In the genomic region with DNA sequence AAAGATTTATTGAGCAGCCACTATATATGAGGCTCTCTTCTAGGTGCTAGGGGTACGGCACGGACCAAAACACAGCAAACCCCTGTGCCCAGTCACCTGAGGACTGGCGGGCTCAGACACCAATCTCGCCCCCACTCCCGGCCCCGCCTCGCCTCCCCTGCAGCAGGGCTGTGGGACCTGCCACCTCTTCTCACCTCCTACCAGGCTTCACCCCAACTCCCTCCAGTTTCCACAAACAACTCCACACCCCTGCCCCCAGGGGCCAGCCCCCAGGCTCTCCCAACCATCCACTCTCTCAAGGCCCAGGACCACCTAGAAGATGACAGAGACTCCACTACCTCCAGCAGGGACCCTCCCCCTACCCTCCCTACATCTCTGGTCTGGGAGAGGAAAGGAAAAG, we compare ENCODE assay signal across 16 cellular contexts. TPM values are rescaled to one million over a fixed set of nuclear protein-coding genes. Genes with fewer than 3 reads are reported as not detected.
DNase-seq lines count a peak whose midpoint lies in the region; ATAC-seq and TF ChIP-seq lines count a peak whose summit lies in the region.
"Had no signal": no experiment of that assay in that cellular context is flagged by ENCODE, and none has a peak within 500 bp of the region (broad histone marks: within the 10 kb centered on the region; RNA-seq: fewer than 3 reads in every experiment).

No MANE protein-coding gene starts in this region.

- no peaks in the 10 kb centered on the region for H3K27me3 Mint-ChIP-seq in CD8-positive, alpha-beta memory T cell
- H3K27me3 Mint-ChIP-seq: activated CD4-positive, alpha-beta T cell treated with anti-CD3 and anti-CD28 coated beads, Interleukin-2, amount 10 ng/mL, durations not matched to agents 7 days and 5 days had no signal

- no peak overlapping the region for H3K9ac ChIP-seq in Loucy (ENCODE audit: low read depth, low read length, poor library complexity, severe bottlenecking)

- peak overlapping the region in 5 of 8 donors; percentile 64 to 85 (median 77) for H3K27ac Mint-ChIP-seq in CD8-positive, alpha-beta memory T cell
- H3K27ac Mint-ChIP-seq: activated CD4-positive, alpha-beta T cell treated with anti-CD3 and anti-CD28 coated beads, Interleukin-2, amount 10 ng/mL, durations not matched to agents 7 days and 5 days had no signal

- H3K4me1 ChIP-seq in CD8-positive, alpha-beta memory T cell (ENCODE audit: insufficient read depth, low read length) = peaks cover 47% of the 10 kb centered on the region
- peaks cover 64% of the 10 kb centered on the region for H3K4me1 ChIP-seq in Loucy (ENCODE audit: insufficient read depth, low read length, poor library complexity, severe bottlenecking)
- peaks cover 42% of the 10 kb centered on the region for H3K4me1 ChIP-seq in right cardiac atrium (ENCODE audit: control insufficient read depth, insufficient read depth, low read length)
- peaks cover 76% of the 10 kb centered on the region in 2 donors for H3K4me1 ChIP-seq in gastrocnemius medialis

- intact Hi-C loops in right cardiac atrium (cut with DNase I) (no loop called here), gastrocnemius medialis (cut with DNase I; ENCODE audit: low total_unique reads) (no loop called here), left colon (cut with DNase I, micrococcal nuclease) (no loop called here)

- TF ChIP-seq POLR2A in gastrocnemius medialis (IDR thresholded peaks at IDR 0.05) = peak in 1 of 2 donors; percentile 11

- no peaks in the 10 kb centered on the region for H3F3A ChIP-seq in Loucy (ENCODE audit: low read depth)

- 91% methylated on average over 7 of the region's 7 CpGs for WGBS in right cardiac atrium

- peaks cover 8% of the 10 kb centered on the region; the same call in 1 of the 2 replicates for H3K79me2 ChIP-seq in Loucy (ENCODE audit: insufficient read depth, low read length)

- TF ChIP-seq CTCF in Loucy (conservative IDR thresholded peaks at IDR 0.05; ENCODE audit: low read length) (no peak), gastrocnemius medialis (IDR thresholded peaks at IDR 0.05 in 4 of 5, conservative IDR thresholded peaks at IDR 0.05 in 1 of 5) (no peak)

- no peak overlapping the region for H3K27ac ChIP-seq in CD8-positive, alpha-beta memory T cell (ENCODE audit: low read depth, low read length)
- H3K27ac ChIP-seq in right cardiac atrium (ENCODE audit: low read length) (peak overlapping the region; percentile 23), gastrocnemius medialis (peak overlapping the region; percentile 97 to 99 (median 98))
- H3K27ac ChIP-seq: left lung had no signal

- no peak for DNase-seq in CD8-positive, alpha-beta memory T cell
- peak in 1 of 3 donors; percentile 37 for DNase-seq in right cardiac atrium
- DNase-seq in gastrocnemius medialis = no peak
- DNase-seq in HEK293T (ENCODE audit: extremely low spot score) = no peak
- DNase-seq in left colon = no peak
- DNase-seq: activated CD4-positive, alpha-beta T cell treated with anti-CD3 and anti-CD28 coated beads, Interleukin-2, amount 10 ng/mL, durations not matched to agents 7 days and 5 days; activated T-cell treated with anti-CD3 and anti-CD28 coated beads, Interleukin-2, amount 50 U/mL, for 48 hours; cortex of kidney; esophagus squamous epithelium; NCI-H526 treated with DMSO at 0.1 percent for 48 hours; small intestine had no signal

- H3K9me3 ChIP-seq in CD8-positive, alpha-beta memory T cell (ENCODE audit: low read length) = no peaks in the 10 kb centered on the region
- H3K9me3 ChIP-seq in Loucy (ENCODE audit: insufficient read depth, low read depth, low read length) (no peaks in the 10 kb centered on the region), right cardiac atrium (ENCODE audit: control insufficient read depth, low read length) (no peaks in the 10 kb centered on the region), gastrocnemius medialis (no peaks in the 10 kb centered on the region)
- H3K9me3 ChIP-seq: esophagus squamous epithelium, left lung had no signal

- in situ Hi-C loops in gastrocnemius medialis (cut with MboI; ENCODE audit: low sequenced_read_pairs in 4 of 4) = no loop called here

- H3K4me3 Mint-ChIP-seq in CD8-positive, alpha-beta memory T cell = peak overlapping the region in 4 of 7 donors; percentile 25 to 86 (median 63)
- H3K4me3 Mint-ChIP-seq: activated CD4-positive, alpha-beta T cell treated with anti-CD3 and anti-CD28 coated beads, Interleukin-2, amount 10 ng/mL, durations not matched to agents 7 days and 5 days had no signal

- no peak for ATAC-seq in right cardiac atrium
- ATAC-seq in gastrocnemius medialis = no peak
- ATAC-seq in left colon = no peak
- no peak for ATAC-seq in GM19467 (IDR thresholded peaks at IDR 0.05; ENCODE audit: unreplicated experiment)
- ATAC-seq in GM18511 (IDR thresholded peaks at IDR 0.05; ENCODE audit: unreplicated experiment) = no peak
- ATAC-seq: left lung had no signal

- no peaks in the 10 kb centered on the region for H3K36me3 ChIP-seq in CD8-positive, alpha-beta memory T cell (ENCODE audit: insufficient read depth, low read length)
- no peaks in the 10 kb centered on the region for H3K36me3 ChIP-seq in Loucy (ENCODE audit: insufficient read depth, low read length)
- no peaks in the 10 kb centered on the region for H3K36me3 ChIP-seq in gastrocnemius medialis

- no peaks in the 10 kb centered on the region for H3K9me3 Mint-ChIP-seq in CD8-positive, alpha-beta memory T cell
- H3K9me3 Mint-ChIP-seq: activated CD4-positive, alpha-beta T cell treated with anti-CD3 and anti-CD28 coated beads, Interleukin-2, amount 10 ng/mL, durations not matched to agents 7 days and 5 days had no signal

- peaks cover 59 to 77% (median 61%) of the 10 kb centered on the region in 3 donors for H3K4me1 Mint-ChIP-seq in CD8-positive, alpha-beta memory T cell

- H3K4me2 ChIP-seq in Loucy (ENCODE audit: low read depth, low read length, poor library complexity, severe bottlenecking) = peak overlapping the region; percentile 6

- CTCF ChIA-PET in CD8-positive, alpha-beta memory T cell (lab: Charles Lee) = no interaction called here
- CTCF ChIA-PET in HEK293T (lab: Yijun Ruan, JAX) = no interaction called here

- H2AFZ ChIP-seq in Loucy (ENCODE audit: low read length) = no peak overlapping the region

- H3K27me3 ChIP-seq in CD8-positive, alpha-beta memory T cell (ENCODE audit: insufficient read depth, low read length, poor library complexity, severe bottlenecking) = no peaks in the 10 kb centered on the region
- no peaks in the 10 kb centered on the region for H3K27me3 ChIP-seq in Loucy (ENCODE audit: insufficient read depth, low read length, poor library complexity, severe bottlenecking)
- H3K27me3 ChIP-seq in right cardiac atrium (ENCODE audit: control insufficient read depth, insufficient read depth) = no peaks in the 10 kb centered on the region
- no peaks in the 10 kb centered on the region for H3K27me3 ChIP-seq in gastrocnemius medialis
- H3K27me3 ChIP-seq: esophagus squamous epithelium, left lung had no signal

- POLR2A ChIA-PET in CD8-positive, alpha-beta memory T cell (lab: Charles Lee) = no interaction called here
- POLR2A ChIA-PET in HEK293T (lab: Yijun Ruan, JAX) = no interaction called here

- no peaks in the 10 kb centered on the region for H3K36me3 Mint-ChIP-seq in CD8-positive, alpha-beta memory T cell

- no peaks in the 10 kb centered on the region for H3K9me2 ChIP-seq in Loucy (replicated peaks; ENCODE audit: low read depth, low read length)

- no peaks in the 10 kb centered on the region for H4K20me1 ChIP-seq in Loucy (ENCODE audit: insufficient read depth, low read length, poor library complexity, severe bottlenecking)

- H3K4me3 ChIP-seq in CD8-positive, alpha-beta memory T cell (ENCODE audit: low read length) = no peak overlapping the region
- H3K4me3 ChIP-seq in Loucy (ENCODE audit: low read length, poor library complexity, severe bottlenecking) (no peak overlapping the region), right cardiac atrium (ENCODE audit: low read length) (no peak overlapping the region), gastrocnemius medialis (peak overlapping the region; percentile 30 to 90 (median 36))
- H3K4me3 ChIP-seq: esophagus squamous epithelium, left lung had no signal

TF ChIP-seq in HEK293T, 16 proteins besides CTCF, POLR2A, EP300 and RAD21 (continues in another document):
- TF ChIP-seq FOXA1 (IDR thresholded peaks at IDR 0.05) (no peak), CTBP1 (IDR thresholded peaks at IDR 0.05; ENCODE audit: borderline replicate concordance) (no peak), FOXK2 (IDR thresholded peaks at IDR 0.05) (no peak), ELF4 (IDR thresholded peaks at IDR 0.05) (no peak), SUZ12 (IDR thresholded peaks at IDR 0.05) (no peak), ARNT (IDR thresholded peaks at IDR 0.05) (no peak), L3MBTL2 (conservative IDR thresholded peaks at IDR 0.05) (no peak), HDGF (IDR thresholded peaks at IDR 0.05; ENCODE audit: borderline replicate concordance) (no peak), FOXM1 (IDR thresholded peaks at IDR 0.05; ENCODE audit: borderline replicate concordance) (no peak), NFRKB (IDR thresholded peaks at IDR 0.05) (no peak), ZNF384 (IDR thresholded peaks at IDR 0.05) (no peak), SP1 (IDR thresholded peaks at IDR 0.05) (no peak), TARDBP (IDR thresholded peaks at IDR 0.05) (no peak)

RNA-seq across cellular contexts. Expression of gene TFEB, which starts 6.5 kb away (rescaled TPM):
- 10 to 100 TPM; 12.0 to 12.5 TPM for total RNA-seq in CD8-positive, alpha-beta memory T cell
- 18.8 TPM for polyA plus RNA-seq in CD8-positive, alpha-beta memory T cell
- 10 to 100 TPM; 31.6 to 51.1 (median 46.2) TPM for total RNA-seq in right cardiac atrium
- 33.4 TPM for polyA plus RNA-seq in right cardiac atrium
- 100 to 1,000 TPM in 2 of 4 donors, 10 to 100 TPM in 2; 82.8 to 121 (median 93.3) TPM for total RNA-seq in gastrocnemius medialis
- total RNA-seq in left colon = 10 to 100 TPM; 24.3 to 29.7 TPM

RNA-seq across cellular contexts. Expression of gene PGC, which starts 18.2 kb away (rescaled TPM):
- not detected for total RNA-seq in CD8-positive, alpha-beta memory T cell
- not detected for polyA plus RNA-seq in CD8-positive, alpha-beta memory T cell
- total RNA-seq in right cardiac atrium = under 1 TPM in 1 of 4 donors, not detected in 3; 0.42 TPM
- 1.00 TPM for polyA plus RNA-seq in right cardiac atrium
- not detected for total RNA-seq in gastrocnemius medialis
- total RNA-seq in left colon = not detected
- total RNA-seq: activated CD4-positive, alpha-beta T cell treated with anti-CD3 and anti-CD28 coated beads, Interleukin-2, amount 10 ng/mL, durations not matched to agents 7 days and 5 days; T-helper 2 cell treated with Interferon-gamma antibody and Interleukin-4, amounts not matched to agents 100 ng/mL and 5 ng/mL, for 36 hours had no signal

RNA-seq across cellular contexts. Expression of gene FRS3, which starts 50.7 kb away (rescaled TPM):
- 1 to 10 TPM; 3.7 to 4.0 TPM for total RNA-seq in CD8-positive, alpha-beta memory T cell
- polyA plus RNA-seq in CD8-positive, alpha-beta memory T cell = 4.0 TPM
- total RNA-seq in right cardiac atrium (1 to 10 TPM; 3.7 to 6.9 (median 4.8) TPM), gastrocnemius medialis (1 to 10 TPM; 2.9 to 6.9 (median 5.5) TPM), left colon (1 to 10 TPM; 3.3 to 4.4 TPM)
- 5.5 TPM for polyA plus RNA-seq in right cardiac atrium

RNA-seq across cellular contexts. Expression of gene PRICKLE4, which starts 51.6 kb away (rescaled TPM):
- total RNA-seq in CD8-positive, alpha-beta memory T cell = not detected
- polyA plus RNA-seq in CD8-positive, alpha-beta memory T cell = not detected
- total RNA-seq in right cardiac atrium (1 to 10 TPM; 2.2 to 4.0 (median 3.2) TPM), gastrocnemius medialis (1 to 10 TPM in 3 of 4 donors, under 1 TPM in 1; 0.59 to 6.2 (median 1.8) TPM), left colon (1 to 10 TPM; 4.7 to 6.7 TPM)
- polyA plus RNA-seq in right cardiac atrium = 1.7 TPM
- total RNA-seq: activated CD4-positive, alpha-beta T cell treated with anti-CD3 and anti-CD28 coated beads, Interleukin-2, amount 10 ng/mL, durations not matched to agents 7 days and 5 days; T-helper 2 cell treated with Interferon-gamma antibody and Interleukin-4, amounts not matched to agents 100 ng/mL and 5 ng/mL, for 36 hours had no signal

RNA-seq across cellular contexts. Expression of gene TOMM6, which starts 58.5 kb away (rescaled TPM):
- 100 to 1,000 TPM; 399 to 414 TPM for total RNA-seq in CD8-positive, alpha-beta memory T cell
- polyA plus RNA-seq in CD8-positive, alpha-beta memory T cell = 376 TPM
- 100 to 1,000 TPM; 123 to 162 (median 140) TPM for total RNA-seq in right cardiac atrium
- 228 TPM for polyA plus RNA-seq in right cardiac atrium
- 100 to 1,000 TPM; 152 to 186 (median 166) TPM for total RNA-seq in gastrocnemius medialis
- total RNA-seq in left colon = 10 to 100 TPM; 97.1 to 98.4 TPM

Comparison
In these comparisons a context has a peak if more than half of its experiments do, and no peak if none do; other contexts are left out.
1. H3K4me3 ChIP-seq: peak in gastrocnemius medialis (4 of 4); none in CD8-positive, alpha-beta memory T cell (single experiment), Loucy (single experiment) and right cardiac atrium (single experiment).